8 cellular contexts compared by ENCODE assay signal in the genomic region with DNA sequence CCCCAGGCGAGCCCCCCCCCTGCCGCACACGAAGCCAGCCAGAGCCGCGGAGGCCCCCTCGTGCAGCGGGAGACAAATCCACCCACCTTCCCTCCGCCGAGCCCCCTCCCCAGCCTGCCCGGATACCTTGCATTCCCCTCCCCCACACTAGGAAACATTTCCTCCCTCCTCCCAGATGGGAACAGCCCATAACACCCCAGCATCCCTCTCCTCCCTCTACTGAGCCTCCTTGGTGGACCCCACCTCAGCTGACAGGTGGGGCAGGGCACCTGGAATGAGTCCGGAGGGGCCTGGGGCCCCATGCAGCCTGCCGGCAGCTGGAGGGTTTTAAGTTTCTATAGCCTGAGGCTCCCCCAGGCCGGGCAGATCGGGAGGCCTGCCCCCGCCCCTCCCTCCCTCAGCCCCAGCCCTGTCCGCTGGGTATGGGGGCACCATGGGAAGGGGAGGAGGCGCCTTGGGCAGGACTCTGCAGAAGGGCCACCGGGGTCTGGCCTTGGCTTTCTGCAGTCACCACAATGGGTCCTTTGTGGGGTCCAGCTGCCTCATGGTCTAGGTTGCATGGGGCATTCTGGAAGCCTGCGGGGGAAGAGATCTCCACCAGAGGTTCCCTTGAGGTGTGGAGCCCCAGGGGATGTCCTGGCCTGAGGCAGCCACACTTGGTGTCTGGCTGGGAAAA. TPM values are rescaled to one million over a fixed set of nuclear protein-coding genes. Genes with fewer than 3 reads are reported as not detected.
DNase-seq lines count a peak whose midpoint lies in the region; ATAC-seq and TF ChIP-seq lines count a peak whose summit lies in the region.

No MANE protein-coding gene starts in this region.

- 2% methylated on average over 16 of the region's 19 CpGs for WGBS in SK-N-SH (ENCODE audit: low lambda C conversion rate)

- H3K4me3 Mint-ChIP-seq in activated CD4-positive, alpha-beta T cell treated with anti-CD3 and anti-CD28 coated beads, Interleukin-2, amount 10 ng/mL, durations not matched to agents 24 days and 14 days: peak overlapping the region; percentile 89

- POLR2A ChIA-PET in SK-N-SH (lab: Yijun Ruan, JAX): no interaction called here

- H3K36me3 ChIP-seq in SK-N-SH (replicated peaks in 1 of 2; ENCODE audit: control insufficient read depth in 1 of 2, insufficient read depth in 2 of 2, low read length in 1 of 2): peaks cover 4% of the 10 kb centered on the region in 2 experiments
- no peaks in the 10 kb centered on the region for H3K36me3 ChIP-seq in muscle layer of colon (ENCODE audit: insufficient read depth, low read length)

- H3K9me3 Mint-ChIP-seq in activated CD4-positive, alpha-beta T cell treated with anti-CD3 and anti-CD28 coated beads, Interleukin-2, amount 10 ng/mL, durations not matched to agents 24 days and 14 days: no peaks in the 10 kb centered on the region

- H3K4me1 ChIP-seq in SK-N-SH (ENCODE audit: control insufficient read depth in 1 of 2, insufficient read depth in 2 of 2, low read depth in 1 of 2, low read length in 1 of 2) (peaks cover 0 to 21% of the 10 kb centered on the region in 2 experiments; a peak in 2 of 4 replicates), muscle layer of colon (ENCODE audit: insufficient read depth, low read length) (peaks cover 37% of the 10 kb centered on the region)

- H3K4me3 ChIP-seq in SK-N-SH (ENCODE audit: low read depth in 2 of 2, low read length in 1 of 2) (peak overlapping the region; percentile 64 to 92), muscle layer of colon (ENCODE audit: low read depth in 1 of 2, low read length in 2 of 2) (peak overlapping the region; percentile 81 to 96)

- peak overlapping the region; percentile 70 for H3K27ac Mint-ChIP-seq in activated CD4-positive, alpha-beta T cell treated with anti-CD3 and anti-CD28 coated beads, Interleukin-2, amount 10 ng/mL, durations not matched to agents 24 days and 14 days

- TF ChIP-seq CTCF in SK-N-SH (IDR thresholded peaks at IDR 0.05): no peak

- no peak for TF ChIP-seq RAD21 in SK-N-SH (IDR thresholded peaks at IDR 0.05; ENCODE audit: low read length)

- H3F3A ChIP-seq in SK-N-SH (replicated peaks; ENCODE audit: insufficient read depth): no peaks in the 10 kb centered on the region

- H3K27me3 ChIP-seq in SK-N-SH (ENCODE audit: insufficient read depth) (no peaks in the 10 kb centered on the region), muscle layer of colon (ENCODE audit: control insufficient read depth in 1 of 2, insufficient read depth in 2 of 2, low read length in 2 of 2) (no peaks in the 10 kb centered on the region)

- peak overlapping the region; percentile 81 for H3K9ac ChIP-seq in SK-N-SH
- peak overlapping the region; percentile 70 for H3K9ac ChIP-seq in muscle layer of colon (ENCODE audit: low read length)

- H3K27ac ChIP-seq in SK-N-SH (ENCODE audit: low read depth in 2 of 2, low read length in 1 of 2): peak overlapping the region; percentile 39 to 62; a peak in 3 of 4 replicates
- H3K27ac ChIP-seq in epithelial cell of prostate: peak overlapping the region; percentile 77
- peak overlapping the region; percentile 93 for H3K27ac ChIP-seq in muscle layer of colon (ENCODE audit: low read depth, low read length)

- H3K4me1 Mint-ChIP-seq in activated CD4-positive, alpha-beta T cell treated with anti-CD3 and anti-CD28 coated beads, Interleukin-2, amount 10 ng/mL, durations not matched to agents 24 days and 14 days: peaks cover 27% of the 10 kb centered on the region

- peaks cover 14% of the 10 kb centered on the region for H4K20me1 ChIP-seq in SK-N-SH (ENCODE audit: insufficient read depth)

- peaks cover 53% of the 10 kb centered on the region for H3K79me2 ChIP-seq in SK-N-SH (ENCODE audit: insufficient read depth)

- H3K4me2 ChIP-seq in SK-N-SH: peak overlapping the region; percentile 97

- ATAC-seq in GM18907 (IDR thresholded peaks at IDR 0.05; ENCODE audit: unreplicated experiment): no peak

- intact Hi-C loops in activated CD4-positive, alpha-beta T cell treated with anti-CD3 and anti-CD28 coated beads, Interleukin-2, amount 10 ng/mL, durations not matched to agents 24 days and 14 days (cut with micrococcal nuclease): loop anchor here (1.0 to 5.0 kb wide), 5 partner anchors 27 to 222 kb away; a partner anchor contains a TSS

- TF ChIP-seq EP300 in SK-N-SH (IDR thresholded peaks at IDR 0.05; ENCODE audit: borderline replicate concordance in 1 of 2, low read depth in 1 of 2, low read length in 1 of 2): no peak

- H3K9me2 ChIP-seq in SK-N-SH: no peaks in the 10 kb centered on the region

- H3K9me3 ChIP-seq in SK-N-SH (no peaks in the 10 kb centered on the region), muscle layer of colon (ENCODE audit: low read length) (no peaks in the 10 kb centered on the region)

- DNase-seq in activated CD4-positive, alpha-beta T cell treated with anti-CD3 and anti-CD28 coated beads, Interleukin-2, amount 10 ng/mL, durations not matched to agents 24 days and 14 days: peak; percentile 70
- DNase-seq in activated CD4-positive, alpha-beta T cell treated with anti-CD3 and anti-CD28 coated beads, Interleukin-2, amount 50 U/mL, for 1 hour: no peak
- DNase-seq in SK-N-SH: peak; percentile 64
- DNase-seq in epithelial cell of prostate (ENCODE audit: low read depth, low spot score): no peak
- DNase-seq in inferior parietal cortex (ENCODE audit: extremely low spot score): no peak
- no peak for DNase-seq in AG08395 (ENCODE audit: low spot score)

- CTCF ChIA-PET in SK-N-SH (lab: Yijun Ruan, JAX): interaction anchor here (0.8 to 2.7 kb wide), 3 partner anchors 107 to 137 kb away, joined by 3 to 11 read pairs (median 3); no protein-coding TSS in a partner anchor

- peak overlapping the region; percentile 70; the same call in 1 of the 2 replicates for H2AFZ ChIP-seq in SK-N-SH (ENCODE audit: low read depth)

- no peaks in the 10 kb centered on the region for H3K36me3 Mint-ChIP-seq in activated CD4-positive, alpha-beta T cell treated with anti-CD3 and anti-CD28 coated beads, Interleukin-2, amount 10 ng/mL, durations not matched to agents 24 days and 14 days (ENCODE audit: low read depth)

- H3K27me3 Mint-ChIP-seq in activated CD4-positive, alpha-beta T cell treated with anti-CD3 and anti-CD28 coated beads, Interleukin-2, amount 10 ng/mL, durations not matched to agents 24 days and 14 days: no peaks in the 10 kb centered on the region

TF ChIP-seq in SK-N-SH, 30 proteins besides CTCF, POLR2A, EP300 and RAD21:
- no peak for TF ChIP-seq TEAD4 (IDR thresholded peaks at IDR 0.05; ENCODE audit: borderline replicate concordance, insufficient read depth)
- 0 out of 2 replicates have a peak, but pooled peaks have one; percentile 10 for TF ChIP-seq MXI1 (IDR thresholded peaks at IDR 0.05; ENCODE audit: low read depth, low read length)
TF ChIP-seq in SK-N-SH: peak in this region for 1.

RNA-seq across cellular contexts. Expression of a gene that starts 0.7 kb away (rescaled TPM):
- 47.1 and 47.3 TPM in 2 replicates for total RNA-seq in activated CD4-positive, alpha-beta T cell treated with anti-CD3 and anti-CD28 coated beads, Interleukin-2, amount 10 ng/mL, durations not matched to agents 24 days and 14 days
- polyA plus RNA-seq in SK-N-SH (2012; rRNA removed): 101 and 111 TPM in 2 replicates
- 69.4 and 95.6 TPM in 2 replicates for polyA plus RNA-seq in SK-N-SH (2012; cell fraction: cytosol; rRNA removed)
- 40.7 and 61.0 TPM in 2 replicates for polyA plus RNA-seq in SK-N-SH (2012; cell fraction: nucleus; rRNA removed)

Comparison
In these comparisons a context has a peak if more than half of its experiments do, and no peak if none do; other contexts are left out.
1. DNase-seq: peak in activated CD4-positive, alpha-beta T cell treated with anti-CD3 and anti-CD28 coated beads, Interleukin-2, amount 10 ng/mL, durations not matched to agents 24 days and 14 days (single experiment) and SK-N-SH (single experiment); none in activated CD4-positive, alpha-beta T cell treated with anti-CD3 and anti-CD28 coated beads, Interleukin-2, amount 50 U/mL, for 1 hour (single experiment), epithelial cell of prostate (single experiment), inferior parietal cortex (single experiment) and AG08395 (single experiment).
2. Peak in every context shown above with its lines, with median percentiles within 50 percentile points of each other: H3K27ac ChIP-seq.